ENCODE assay signal across 25 cellular contexts in the genomic region with DNA sequence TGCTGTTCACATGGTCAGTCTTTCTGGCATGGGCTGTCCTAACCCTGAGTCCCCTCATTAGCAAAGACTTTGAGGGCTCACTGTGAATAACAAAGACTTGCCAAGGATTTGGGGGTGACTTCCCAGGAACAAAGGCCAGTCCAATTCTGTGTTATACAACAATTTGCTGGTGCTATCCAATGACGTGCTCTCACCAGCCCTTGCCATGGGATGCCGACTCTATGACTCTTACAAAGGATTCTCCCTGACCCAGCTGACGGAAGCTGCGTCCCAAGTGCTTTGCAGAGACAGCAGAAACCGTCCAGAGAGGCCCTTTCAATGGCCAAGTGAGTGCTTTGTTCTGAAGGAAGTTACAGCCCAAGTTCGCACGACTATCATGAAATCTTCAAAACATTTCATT.
DNase-seq lines count a peak whose midpoint lies in the region; ATAC-seq and TF ChIP-seq lines count a peak whose summit lies in the region.
"Had no signal": no experiment of that assay in that cellular context is flagged by ENCODE, and none has a peak within 500 bp of the region (broad histone marks: within the 10 kb centered on the region; RNA-seq: fewer than 3 reads in every experiment).

No MANE protein-coding gene starts in this region.

- H3K27me3 Mint-ChIP-seq in MCF 10A (ENCODE audit: insufficient read depth, unreplicated experiment) (peaks cover 4% of the 10 kb centered on the region), chondrocyte (ENCODE audit: low read depth) (peaks cover 14% of the 10 kb centered on the region)
- H3K27me3 Mint-ChIP-seq: activated CD4-positive, alpha-beta T cell treated with anti-CD3 and anti-CD28 coated beads for 36 hours had no signal

- TF ChIP-seq POLR2A in breast epithelium (IDR thresholded peaks at IDR 0.05) = no peak

- H3K36me3 ChIP-seq in breast epithelium (no peaks in the 10 kb centered on the region), aorta (ENCODE audit: control insufficient read depth in 1 of 2, insufficient read depth in 2 of 2, low read length in 1 of 2) (no peaks in the 10 kb centered on the region)
- H3K36me3 ChIP-seq: Peyer's patch, suprapubic skin had no signal

- 91% methylated on average over 7 of the region's 7 CpGs for WGBS in aorta, 2 donors

- TF ChIP-seq CTCF in breast epithelium (IDR thresholded peaks at IDR 0.05) (no peak), MCF 10A (IDR thresholded peaks at IDR 0.05; ENCODE audit: unreplicated experiment) (no peak), chondrocyte (IDR thresholded peaks at IDR 0.05) (no peak)

- no TSS peak for BruUV-seq in MCF 10A (replicated peaks; lab: Mats Ljungman, UMichigan)

- DNase-seq in breast epithelium (ENCODE audit: low spot score in 2 of 2) = no peak
- DNase-seq in MCF 10A (ENCODE audit: unreplicated experiment) = no peak
- DNase-seq in chondrocyte (ENCODE audit: low spot score) = peak; percentile 15
- DNase-seq in mesenteric fat pad (ENCODE audit: low spot score) = peak; percentile 69
- peak; percentile 43 to 54 for DNase-seq in aorta
- no peak for DNase-seq in stimulated activated CD4-positive, alpha-beta T cell treated with anti-CD3 and anti-CD28 coated beads, Interleukin-15, amount 100 ng/mL, for 24 hours
- no peak for DNase-seq in GDM1 (lab: John Stamatoyannopoulos, UW)
- DNase-seq: activated CD4-positive, alpha-beta T cell treated with anti-CD3 and anti-CD28 coated beads for 36 hours; activated gamma-delta T cell treated with Interleukin-2 at 50 U/mL for 16 hours; activated naive CD8-positive, alpha-beta T cell treated with anti-CD3 and anti-CD28 coated beads, Interleukin-2, amount 10 ng/mL, durations not matched to agents 7 days and 5 days; caudate nucleus; HCEC 1CT; hippocampal formation; NCI-H146; NCI-H226; stimulated activated naive CD4-positive, alpha-beta T cell treated with Interleukin-2 at 50 U/mL for 16 hours; SW 1271; T-helper 9 cell had no signal

- no peaks in the 10 kb centered on the region for H3K4me1 ChIP-seq in breast epithelium
- H3K4me1 ChIP-seq in aorta (ENCODE audit: control insufficient read depth in 1 of 2, insufficient read depth in 2 of 2, low read length in 2 of 2) = no peaks in the 10 kb centered on the region

- H3K9me3 Mint-ChIP-seq in MCF 10A (ENCODE audit: unreplicated experiment) (no peaks in the 10 kb centered on the region), chondrocyte (ENCODE audit: low read depth) (no peaks in the 10 kb centered on the region)
- H3K9me3 Mint-ChIP-seq: dendritic cell treated with granulocyte-macrophage colony-stimulating factor and Interleukin-4, amounts not matched to agents 40 ng/mL and 50 ng/mL, for 4 days; natural killer cell treated with Interleukin-12 subunit alpha and Interleukin-12 subunit beta and Interleukin-15 and Interleukin-18, amount 100 ng/mL, for 72 hours had no signal

- H3K4me3 Mint-ChIP-seq in MCF 10A (ENCODE audit: unreplicated experiment) = no peak overlapping the region
- H3K4me3 Mint-ChIP-seq in chondrocyte (ENCODE audit: unreplicated experiment) = no peak overlapping the region
- H3K4me3 Mint-ChIP-seq: activated CD4-positive, alpha-beta T cell treated with anti-CD3 and anti-CD28 coated beads for 36 hours; activated naive CD8-positive, alpha-beta T cell treated with anti-CD3 and anti-CD28 coated beads, Interleukin-2, amount 10 ng/mL, durations not matched to agents 7 days and 5 days; dendritic cell treated with granulocyte-macrophage colony-stimulating factor and Interleukin-4, amounts not matched to agents 40 ng/mL and 50 ng/mL, for 4 days; natural killer cell treated with Interleukin-12 subunit alpha and Interleukin-12 subunit beta and Interleukin-15 and Interleukin-18, amount 100 ng/mL, for 72 hours had no signal

- CTCF ChIA-PET in MCF 10A (lab: Yijun Ruan, JAX) = no interaction called here

- H3K36me3 Mint-ChIP-seq in MCF 10A (ENCODE audit: insufficient read depth, unreplicated experiment) = no peaks in the 10 kb centered on the region
- peaks cover 2% of the 10 kb centered on the region for H3K36me3 Mint-ChIP-seq in chondrocyte (ENCODE audit: low read depth)
- H3K36me3 Mint-ChIP-seq: natural killer cell treated with Interleukin-12 subunit alpha and Interleukin-12 subunit beta and Interleukin-15 and Interleukin-18, amount 100 ng/mL, for 72 hours had no signal

- peaks cover 11% of the 10 kb centered on the region for H3K4me1 Mint-ChIP-seq in MCF 10A (ENCODE audit: insufficient read depth, unreplicated experiment)
- H3K4me1 Mint-ChIP-seq in chondrocyte (ENCODE audit: low read depth) = peaks cover 32% of the 10 kb centered on the region

- H3K27me3 ChIP-seq in breast epithelium (no peaks in the 10 kb centered on the region), aorta (ENCODE audit: control insufficient read depth in 1 of 2, insufficient read depth in 2 of 2, low read length in 1 of 2) (no peaks in the 10 kb centered on the region)
- H3K27me3 ChIP-seq: Peyer's patch had no signal

- H3K4me3 ChIP-seq in breast epithelium = no peak overlapping the region
- no peak overlapping the region for H3K4me3 ChIP-seq in aorta (ENCODE audit: low read length in 2 of 2)
- H3K4me3 ChIP-seq: Peyer's patch, skin epidermis, suprapubic skin had no signal

- no peak overlapping the region for H3K27ac Mint-ChIP-seq in MCF 10A (ENCODE audit: low read depth, unreplicated experiment)
- H3K27ac Mint-ChIP-seq in chondrocyte (ENCODE audit: unreplicated experiment) = no peak overlapping the region
- H3K27ac Mint-ChIP-seq: activated CD4-positive, alpha-beta T cell treated with anti-CD3 and anti-CD28 coated beads for 36 hours; dendritic cell treated with granulocyte-macrophage colony-stimulating factor and Interleukin-4, amounts not matched to agents 40 ng/mL and 50 ng/mL, for 4 days; natural killer cell treated with Interleukin-12 subunit alpha and Interleukin-12 subunit beta and Interleukin-15 and Interleukin-18, amount 100 ng/mL, for 72 hours had no signal

- no peak for ATAC-seq in aorta (ENCODE audit: low FRiP score)
- no peak for ATAC-seq in HG03460 (IDR thresholded peaks at IDR 0.05; ENCODE audit: unreplicated experiment)
- ATAC-seq: activated CD4-positive, alpha-beta T cell treated with anti-CD3 and anti-CD28 coated beads for 36 hours; esophagus mucosa; natural killer cell treated with Interleukin-12 subunit alpha and Interleukin-12 subunit beta and Interleukin-15 and Interleukin-18, amount 100 ng/mL, for 72 hours had no signal

- POLR2A ChIA-PET in MCF 10A (lab: Yijun Ruan, JAX) = interaction anchor here (0.6 kb wide), 1 partner anchor 136 kb away, joined by 3 read pairs; no protein-coding TSS in a partner anchor

- intact Hi-C loops in breast epithelium (cut with DNase I; ENCODE audit: low total_unique reads) = no loop called here
- intact Hi-C loops in MCF 10A (cut with micrococcal nuclease) = no loop called here
- intact Hi-C loops in aorta (cut with DNase I) = no loop called here

- H3K9me3 ChIP-seq in breast epithelium = no peaks in the 10 kb centered on the region
- H3K9me3 ChIP-seq in aorta (ENCODE audit: control insufficient read depth, low read length) = no peaks in the 10 kb centered on the region
- H3K9me3 ChIP-seq: Peyer's patch, suprapubic skin had no signal

- peak overlapping the region; percentile 33 to 87 for H3K27ac ChIP-seq in breast epithelium
- H3K27ac ChIP-seq in aorta (ENCODE audit: low read depth in 1 of 2, low read length in 2 of 2) = no peak overlapping the region
- H3K27ac ChIP-seq: Peyer's patch, suprapubic skin had no signal

Comparison
In these comparisons a context has a peak if more than half of its experiments do, and no peak if none do; other contexts are left out.
1. DNase-seq: peak in chondrocyte (single experiment), mesenteric fat pad (single experiment) and aorta (2 of 2); none in breast epithelium (0 of 2), MCF 10A (single experiment), stimulated activated CD4-positive, alpha-beta T cell treated with anti-CD3 and anti-CD28 coated beads, Interleukin-15, amount 100 ng/mL, for 24 hours (single experiment) and GDM1 (single experiment).
2. H3K27ac ChIP-seq: peak in breast epithelium (2 of 2); none in aorta (0 of 2).